ENCODE assay signal across 1 cellular context in genomic region chr12:3196488-3196887, GRCh38.
TF ChIP-seq lines count a peak whose summit lies in the region.

No MANE protein-coding gene starts in this region.

TF ChIP-seq in GM23338, 12 proteins besides CTCF, POLR2A, EP300 and RAD21 (continued from another document):
- TF ChIP-seq ETS1 (IDR thresholded peaks at IDR 0.05): no peak
- no peak for TF ChIP-seq EZH2 (IDR thresholded peaks at IDR 0.05; ENCODE audit: low read depth, unreplicated experiment)
- no peak for TF ChIP-seq CREB1 (CRISPR knock-in tag; IDR thresholded peaks at IDR 0.05; ENCODE audit: low read depth)
- TF ChIP-seq ZNF331 (CRISPR knock-in tag; IDR thresholded peaks at IDR 0.05; ENCODE audit: low read depth): no peak
- TF ChIP-seq REST (IDR thresholded peaks at IDR 0.05; ENCODE audit: unreplicated experiment): no peak
- TF ChIP-seq ZNF114 (CRISPR knock-in tag; IDR thresholded peaks at IDR 0.05): no peak
- TF ChIP-seq POLR2AphosphoS5 (IDR thresholded peaks at IDR 0.05; ENCODE audit: low read depth): no peak
